ENCODE assay signal across 8 cellular contexts in genomic region chr12:48119078-48119833, GRCh38. TPM values are rescaled to one million over a fixed set of nuclear protein-coding genes. Genes with fewer than 3 reads are reported as not detected.
DNase-seq lines count a peak whose midpoint lies in the region; TF ChIP-seq lines count a peak whose summit lies in the region.

TSS of gene PFKM (plus strand) at chr12:48119364. CDS start at chr12:48122775, 3,411 bp downstream.

- H3K4me2 ChIP-seq in neural cell (ENCODE audit: low read length): peak within 1 kb of the TSS; percentile 52

- H3K9me3 ChIP-seq in neural cell (ENCODE audit: low read length) (no peaks in the 10 kb centered on the region), subcutaneous abdominal adipose tissue (ENCODE audit: control insufficient read depth in 5 of 5, low read length in 5 of 5) (no peaks in the 10 kb centered on the region)

- H3F3A ChIP-seq in neural cell (ENCODE audit: insufficient read depth, low read length, poor library complexity, severe bottlenecking): no peaks in the 10 kb centered on the region

- peak; percentile 95 for DNase-seq in EH (ENCODE audit: low read depth)
- DNase-seq in GOT3 (lab: John Stamatoyannopoulos, UW): peak; percentile 31
- peak; percentile 95 for DNase-seq in LoVo (ENCODE audit: low spot score)
- DNase-seq in SHP77 (lab: John Stamatoyannopoulos, UW): peak; percentile 71 to 78
- peak; percentile 55 for DNase-seq in activated effector memory CD4-positive, alpha-beta T cell treated with Interleukin-2 at 50 U/mL for 16 hours
- DNase-seq in fibroblast of the conjunctiva (ENCODE audit: low read depth): peak; percentile 92

- H3K27ac ChIP-seq in neural cell (ENCODE audit: low read length) (peak within 1 kb of the TSS; percentile 83), subcutaneous abdominal adipose tissue (ENCODE audit: low read depth, low read length) (no peak within 1 kb of the TSS)

- H3K4me1 ChIP-seq in subcutaneous abdominal adipose tissue (ENCODE audit: control insufficient read depth in 5 of 5, insufficient read depth in 5 of 5, low read length in 5 of 5): peaks cover 0 to 16% (median 14%) of the 10 kb centered on the region in 5 donors

- no peak for TF ChIP-seq EP300 in neural cell (conservative IDR thresholded peaks at IDR 0.05; ENCODE audit: poor library complexity, severe bottlenecking)

- H3K36me3 ChIP-seq in neural cell (ENCODE audit: insufficient read depth, low read length) (peaks cover 4% of the 10 kb centered on the region), subcutaneous abdominal adipose tissue (ENCODE audit: control insufficient read depth in 5 of 5, insufficient read depth in 5 of 5, low read length in 5 of 5) (peaks cover 0 to 10% (median 2%) of the 10 kb centered on the region in 5 donors)

- H2AFZ ChIP-seq in neural cell (ENCODE audit: low read depth, low read length): peak within 1 kb of the TSS; percentile 86

- peaks cover 16% of the 10 kb centered on the region for H3K79me2 ChIP-seq in neural cell (replicated peaks; ENCODE audit: insufficient read depth, low read length)

- H3K4me3 ChIP-seq in neural cell (ENCODE audit: low read length): peak within 1 kb of the TSS; percentile 84
- peak within 1 kb of the TSS; percentile 77 to 93 (median 84) for H3K4me3 ChIP-seq in subcutaneous abdominal adipose tissue (ENCODE audit: low read depth in 1 of 5, low read length in 5 of 5)

- no peaks in the 10 kb centered on the region for H3K27me3 ChIP-seq in neural cell (ENCODE audit: insufficient read depth, low read depth, low read length)
- no peaks in the 10 kb centered on the region for H3K27me3 ChIP-seq in subcutaneous abdominal adipose tissue (ENCODE audit: control insufficient read depth in 5 of 5, insufficient read depth in 4 of 5, low read length in 5 of 5)

- TF ChIP-seq CTCF in neural cell (IDR thresholded peaks at IDR 0.05; ENCODE audit: poor library complexity, severe bottlenecking): no peak

- peak; percentile 24 for TF ChIP-seq RAD21 in neural cell (conservative IDR thresholded peaks at IDR 0.05)

- H3K9me2 ChIP-seq in neural cell (ENCODE audit: insufficient read depth, low read length): no peaks in the 10 kb centered on the region

- H4K20me1 ChIP-seq in neural cell (ENCODE audit: insufficient read depth): no peaks in the 10 kb centered on the region

- H3K9ac ChIP-seq in neural cell (ENCODE audit: low read length): peak within 1 kb of the TSS; percentile 81
- peak within 1 kb of the TSS in 3 of 5 donors; percentile 42 to 66 (median 53) for H3K9ac ChIP-seq in subcutaneous abdominal adipose tissue (ENCODE audit: low read length in 5 of 5)

TF ChIP-seq in neural cell, 6 proteins besides CTCF, POLR2A, EP300 and RAD21:
- peak; percentile 94 for TF ChIP-seq MXI1 (conservative IDR thresholded peaks at IDR 0.05; ENCODE audit: poor library complexity, severe bottlenecking)
- peak; percentile 77 for TF ChIP-seq REST (IDR thresholded peaks at IDR 0.05; ENCODE audit: borderline replicate concordance)
- TF ChIP-seq TAF1 (IDR thresholded peaks at IDR 0.05; ENCODE audit: low read depth): peak; percentile 76
- peak; percentile 89 for TF ChIP-seq POLR2AphosphoS5 (IDR thresholded peaks at IDR 0.05)
- peak; percentile 31 for TF ChIP-seq SMC3 (conservative IDR thresholded peaks at IDR 0.05; ENCODE audit: poor library complexity)
- TF ChIP-seq EZH2 (IDR thresholded peaks at IDR 0.05; ENCODE audit: borderline replicate concordance, insufficient read depth, low read length, poor library complexity, severe bottlenecking): no peak

RNA-seq across cellular contexts. Expression of gene PFKM, which starts in this region (rescaled TPM):
- 122 and 137 TPM in 2 replicates for polyA plus RNA-seq in neural cell
- 119 and 121 TPM in 2 replicates for polyA minus RNA-seq in neural cell

Comparison
In these comparisons a context has a peak if more than half of its experiments do, and no peak if none do; other contexts are left out.
1. DNase-seq: peak in every context shown above with its lines; median percentile 95 in EH; 95 in LoVo; 92 in fibroblast of the conjunctiva; 74 in SHP77; 55 in activated effector memory CD4-positive, alpha-beta T cell treated with Interleukin-2 at 50 U/mL for 16 hours; 31 in GOT3.